ENCODE assay signal across 19 cellular contexts in genomic region chr19:5579697-5580096, GRCh38.
"Had no signal": no experiment of that assay in that cellular context is flagged by ENCODE, and none has a peak within 500 bp of the region (broad histone marks: within the 10 kb centered on the region; RNA-seq: fewer than 3 reads in every experiment).

No MANE protein-coding gene starts in this region.

- H3K27me3 ChIP-seq: cardiac muscle cell, ovary, stomach had no signal

- H3K36me3 ChIP-seq: cardiac muscle cell, ovary had no signal

- H3K4me3 Mint-ChIP-seq: activated CD4-positive, alpha-beta T cell treated with anti-CD3 and anti-CD28 coated beads for 36 hours; activated T-helper 1 cell treated with anti-CD3 and anti-CD28 coated beads, Interleukin-12 subunit alpha, Interleukin-12 subunit beta, Interleukin-2, Interleukin-4 antibody, amounts not matched to agents 30 ng/mL and 10 ng/mL and 1 ng/mL, durations not matched to agents 14 hours and 24 hours and 36 hours; mesothelial cell of epicardium had no signal

- H3K9me3 ChIP-seq: ovary, psoas muscle, stomach had no signal

- ATAC-seq: activated CD4-positive, alpha-beta T cell treated with anti-CD3 and anti-CD28 coated beads for 36 hours; activated naive CD4-positive, alpha-beta T cell treated with anti-CD3 and anti-CD28 coated beads, Interleukin-2, amount 50 U/mL, for 72 hours; psoas muscle had no signal

- DNase-seq: activated CD4-positive, alpha-beta T cell treated with anti-CD3 and anti-CD28 coated beads for 36 hours; activated CD4-positive, alpha-beta T cell treated with anti-CD3 and anti-CD28 coated beads, Interleukin-2, amount 50 U/mL, for 48 hours; activated gamma-delta T cell treated with Interleukin-2 at 50 U/mL for 16 hours; activated T-cell treated with anti-CD3 and anti-CD28 coated beads for 4 hours; erythroblast; foreskin melanocyte; glutamatergic neuron; hypothalamus; ovary; psoas muscle; stimulated activated CD4-positive, alpha-beta T cell treated with anti-CD3 and anti-CD28 coated beads, Interleukin-4, amount 100 ng/mL, for 1 hour; stomach; trophoblast cell had no signal

- H3K36me3 Mint-ChIP-seq: activated naive CD4-positive, alpha-beta T cell treated with anti-CD3 and anti-CD28 coated beads, Interleukin-2, amount 50 U/mL, for 72 hours; mesothelial cell of epicardium had no signal

- H3K4me2 ChIP-seq: smooth muscle cell had no signal

- H3K27me3 Mint-ChIP-seq: activated CD4-positive, alpha-beta T cell treated with anti-CD3 and anti-CD28 coated beads for 36 hours had no signal

- H3K4me3 ChIP-seq: cardiac muscle cell, lung, ovary, psoas muscle, smooth muscle cell, stomach had no signal

- H3K9me3 Mint-ChIP-seq: activated naive CD4-positive, alpha-beta T cell treated with anti-CD3 and anti-CD28 coated beads, Interleukin-2, amount 50 U/mL, for 72 hours; activated T-helper 1 cell treated with anti-CD3 and anti-CD28 coated beads, Interleukin-12 subunit alpha, Interleukin-12 subunit beta, Interleukin-2, Interleukin-4 antibody, amounts not matched to agents 30 ng/mL and 10 ng/mL and 1 ng/mL, durations not matched to agents 14 hours and 24 hours and 36 hours; mesothelial cell of epicardium had no signal

- H3K4me1 ChIP-seq: psoas muscle had no signal

- H3K27ac Mint-ChIP-seq: activated CD4-positive, alpha-beta T cell treated with anti-CD3 and anti-CD28 coated beads for 36 hours; activated naive CD4-positive, alpha-beta T cell treated with anti-CD3 and anti-CD28 coated beads, Interleukin-2, amount 50 U/mL, for 72 hours; activated T-helper 1 cell treated with anti-CD3 and anti-CD28 coated beads, Interleukin-12 subunit alpha, Interleukin-12 subunit beta, Interleukin-2, Interleukin-4 antibody, amounts not matched to agents 30 ng/mL and 10 ng/mL and 1 ng/mL, durations not matched to agents 14 hours and 24 hours and 36 hours; mesothelial cell of epicardium had no signal
